Comparison of ENCODE assay signal across 22 cellular contexts in genomic region chr5:87770601-87771121, GRCh38.
DNase-seq lines count a peak whose midpoint lies in the region; ATAC-seq, FAIRE-seq and TF ChIP-seq lines count a peak whose summit lies in the region.
"Had no signal": no experiment of that assay in that cellular context is flagged by ENCODE, and none has a peak within 500 bp of the region (broad histone marks: within the 10 kb centered on the region; RNA-seq: fewer than 3 reads in every experiment).

No MANE protein-coding gene starts in this region.

- H3K27me3 ChIP-seq in HUES64 (ENCODE audit: insufficient read depth, low read length), result no peaks in the 10 kb centered on the region

- no peak for TF ChIP-seq CTCF in chondrocyte (IDR thresholded peaks at IDR 0.05)

- H3K4me1 ChIP-seq in HUES64 (ENCODE audit: insufficient read depth, low read length), result peaks cover 10% of the 10 kb centered on the region; the same call in 1 of the 2 replicates
- H3K4me1 ChIP-seq: adrenal gland, Peyer's patch had no signal

- H3K9me3 ChIP-seq in HUES64 (ENCODE audit: insufficient read depth, low read depth, low read length) (no peaks in the 10 kb centered on the region), iPS-18c (ENCODE audit: control insufficient read depth, insufficient read depth, low read length) (no peaks in the 10 kb centered on the region)
- H3K9me3 ChIP-seq: adrenal gland, Peyer's patch had no signal

- intact Hi-C loops in posterior cingulate gyrus (cut with DNase I), result loop anchor here (10.0 kb wide), 1 partner anchor 356 kb away; the partner anchor contains the start of gene CCNH

- H3K4me1 Mint-ChIP-seq in chondrocyte (ENCODE audit: low read depth), result no peaks in the 10 kb centered on the region
- no peaks in the 10 kb centered on the region for H3K4me1 Mint-ChIP-seq in stimulated activated memory B cell treated with anti-CD40 and anti-IgM and Interleukin-4, amounts not matched to agents 10 μg/mL and 1 μg/mL and 100 μg/mL, for 72 hours
- H3K4me1 Mint-ChIP-seq: activated T-helper 17 cell treated with anti-CD3 and anti-CD28 coated beads, Interleukin-2, amount 50 U/mL, for 72 hours; memory B cell had no signal

- no peak overlapping the region for H3K27ac ChIP-seq in HUES64 (ENCODE audit: low read depth, low read length)
- H3K27ac ChIP-seq: adrenal gland, KMS-11, Peyer's patch had no signal

- no peaks in the 10 kb centered on the region for H3K36me3 ChIP-seq in HUES64 (ENCODE audit: insufficient read depth, low read length)
- H3K36me3 ChIP-seq: adrenal gland, Peyer's patch had no signal

- whole genome bisulfite sequencing in HUES64, result 76% methylated on average over 15 of the region's 16 CpGs

- no peaks in the 10 kb centered on the region for H3K9me3 Mint-ChIP-seq in chondrocyte (ENCODE audit: low read depth)
- H3K9me3 Mint-ChIP-seq in stimulated activated memory B cell treated with anti-CD40 and anti-IgM and Interleukin-4, amounts not matched to agents 10 μg/mL and 1 μg/mL and 100 μg/mL, for 72 hours, result no peaks in the 10 kb centered on the region
- H3K9me3 Mint-ChIP-seq: activated T-helper 17 cell treated with anti-CD3 and anti-CD28 coated beads, Interleukin-2, amount 50 U/mL, for 72 hours; memory B cell; natural killer cell treated with Interleukin-12 subunit alpha and Interleukin-12 subunit beta and Interleukin-15 and Interleukin-18, amount 100 ng/mL, for 72 hours had no signal

- FAIRE-seq in H54 (lab: Jason Lieb, UNC), result no peak
- FAIRE-seq: keratinocyte had no signal

- no peak overlapping the region for H3K9ac ChIP-seq in HUES64 (ENCODE audit: low read depth, low read length)
- H3K9ac ChIP-seq: KMS-11 had no signal

- H3K4me3 Mint-ChIP-seq in chondrocyte (ENCODE audit: unreplicated experiment), result no peak overlapping the region
- no peak overlapping the region for H3K4me3 Mint-ChIP-seq in stimulated activated memory B cell treated with anti-CD40 and anti-IgM and Interleukin-4, amounts not matched to agents 10 μg/mL and 1 μg/mL and 100 μg/mL, for 72 hours
- H3K4me3 Mint-ChIP-seq: activated T-helper 17 cell treated with anti-CD3 and anti-CD28 coated beads, Interleukin-2, amount 50 U/mL, for 72 hours; memory B cell; natural killer cell treated with Interleukin-12 subunit alpha and Interleukin-12 subunit beta and Interleukin-15 and Interleukin-18, amount 100 ng/mL, for 72 hours had no signal

- H3K27me3 Mint-ChIP-seq in chondrocyte (ENCODE audit: low read depth), result peaks cover 18% of the 10 kb centered on the region
- peaks cover 33% of the 10 kb centered on the region for H3K27me3 Mint-ChIP-seq in stimulated activated memory B cell treated with anti-CD40 and anti-IgM and Interleukin-4, amounts not matched to agents 10 μg/mL and 1 μg/mL and 100 μg/mL, for 72 hours

- no peak for ATAC-seq in GM18870 (IDR thresholded peaks at IDR 0.05; ENCODE audit: unreplicated experiment)
- ATAC-seq in stimulated activated memory B cell treated with anti-CD40 and anti-IgM and Interleukin-4, amounts not matched to agents 10 μg/mL and 1 μg/mL and 100 μg/mL, for 72 hours, result no peak
- ATAC-seq: activated T-helper 17 cell treated with anti-CD3 and anti-CD28 coated beads, Interleukin-2, amount 50 U/mL, for 72 hours; HCT116; natural killer cell treated with Interleukin-12 subunit alpha and Interleukin-12 subunit beta and Interleukin-15 and Interleukin-18, amount 100 ng/mL, for 72 hours had no signal

- no peak for TF ChIP-seq POLR2A in H54 (IDR thresholded peaks at IDR 0.05; ENCODE audit: low read depth, low read length)

- H3K4me3 ChIP-seq in HUES64 (ENCODE audit: low read length) (peak overlapping the region; percentile 42), iPS-18c (ENCODE audit: insufficient read depth, low read depth, low read length) (peak overlapping the region; percentile 34; the same call in 1 of the 2 replicates)
- H3K4me3 ChIP-seq: adrenal gland, Peyer's patch, smooth muscle cell had no signal

- H3K27ac Mint-ChIP-seq in chondrocyte (ENCODE audit: unreplicated experiment), result no peak overlapping the region
- no peak overlapping the region for H3K27ac Mint-ChIP-seq in stimulated activated memory B cell treated with anti-CD40 and anti-IgM and Interleukin-4, amounts not matched to agents 10 μg/mL and 1 μg/mL and 100 μg/mL, for 72 hours
- H3K27ac Mint-ChIP-seq: activated T-helper 17 cell treated with anti-CD3 and anti-CD28 coated beads, Interleukin-2, amount 50 U/mL, for 72 hours; memory B cell; natural killer cell treated with Interleukin-12 subunit alpha and Interleukin-12 subunit beta and Interleukin-15 and Interleukin-18, amount 100 ng/mL, for 72 hours had no signal

- no peaks in the 10 kb centered on the region for H3K36me3 Mint-ChIP-seq in chondrocyte (ENCODE audit: low read depth)
- no peaks in the 10 kb centered on the region for H3K36me3 Mint-ChIP-seq in stimulated activated memory B cell treated with anti-CD40 and anti-IgM and Interleukin-4, amounts not matched to agents 10 μg/mL and 1 μg/mL and 100 μg/mL, for 72 hours
- H3K36me3 Mint-ChIP-seq: memory B cell; natural killer cell treated with Interleukin-12 subunit alpha and Interleukin-12 subunit beta and Interleukin-15 and Interleukin-18, amount 100 ng/mL, for 72 hours had no signal

- DNase-seq in chondrocyte (ENCODE audit: low spot score), result peak; percentile 39
- DNase-seq in posterior cingulate gyrus, result peak; percentile 27 to 88 (median 48)
- no peak for DNase-seq in activated CD4-positive, alpha-beta T cell treated with anti-CD3 and anti-CD28 coated beads, Interleukin-2, amount 50 U/mL, for 4 hours
- no peak for DNase-seq in H54 (ENCODE audit: insufficient read length, low spot score)
- DNase-seq: activated CD4-positive, alpha-beta T cell treated with anti-CD3 and anti-CD28 coated beads for 1 hour; adrenal gland; AML-193; foreskin melanocyte; NCI-H1092; Peyer's patch; T1000 had no signal

Comparison
In these comparisons a context has a peak if more than half of its experiments do, and no peak if none do; other contexts are left out.
1. DNase-seq: peak in chondrocyte (single experiment) and posterior cingulate gyrus (10 of 10); none in activated CD4-positive, alpha-beta T cell treated with anti-CD3 and anti-CD28 coated beads, Interleukin-2, amount 50 U/mL, for 4 hours (0 of 2) and H54 (single experiment).